Comparison of ENCODE assay signal across 17 cellular contexts in the genomic region with DNA sequence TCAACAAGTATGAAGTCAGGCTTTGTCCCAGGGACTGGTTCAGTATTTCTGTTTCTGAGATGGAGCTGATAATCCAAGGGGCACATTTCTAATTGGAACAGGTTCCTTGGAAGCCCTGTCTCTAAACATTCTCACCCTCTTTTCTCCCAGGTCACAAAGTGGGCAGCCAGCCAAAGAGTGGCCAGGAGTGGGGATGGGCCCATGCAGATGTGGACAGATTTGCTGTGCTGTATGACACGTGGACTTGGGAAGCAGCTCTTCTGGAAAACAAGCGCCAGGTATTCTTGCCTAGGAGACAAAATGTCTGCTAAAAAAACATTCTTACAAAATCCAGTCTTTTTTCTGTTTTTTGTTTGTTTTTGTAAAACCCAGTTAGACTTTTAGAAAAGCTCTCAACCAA.
"Had no signal": no experiment of that assay in that cellular context is flagged by ENCODE, and none has a peak within 500 bp of the region (broad histone marks: within the 10 kb centered on the region; RNA-seq: fewer than 3 reads in every experiment).

No MANE protein-coding gene starts in this region.

- DNase-seq: activated B cell treated with CpG ODN at 0.5 μM for 24 hours; activated CD4-positive, alpha-beta T cell treated with anti-CD3 and anti-CD28 coated beads, Interleukin-2, amount 50 U/mL, for 1 hour; activated naive CD4-positive, alpha-beta T cell; anterior cingulate cortex; cerebellar nuclear complex; effector CD8-positive, alpha-beta T cell; head of caudate nucleus; mesendoderm; natural killer cell; occipital lobe; stimulated activated CD4-positive, alpha-beta T cell treated with anti-CD3 and anti-CD28 coated beads, Interleukin-2, amount 100 ng/mL, for 24 hours; stomach; T-helper 2 cell had no signal

- H3K27ac ChIP-seq: foreskin keratinocyte, prostate gland, stomach, thoracic aorta had no signal

- H3K27me3 ChIP-seq: foreskin keratinocyte, stomach had no signal

- H3K36me3 ChIP-seq: prostate gland, stomach, thoracic aorta had no signal

- H3K4me3 ChIP-seq: prostate gland, stomach, thoracic aorta had no signal

- H3K4me1 ChIP-seq: foreskin keratinocyte, prostate gland had no signal

- H3K9me3 ChIP-seq: prostate gland, stomach, thoracic aorta had no signal

- ATAC-seq: foreskin keratinocyte, natural killer cell, sciatic nerve had no signal
